16 cellular contexts compared by ENCODE assay signal in genomic region chr15:77568014-77568959, GRCh38.
DNase-seq lines count a peak whose midpoint lies in the region; TF ChIP-seq lines count a peak whose summit lies in the region.
"Had no signal": no experiment of that assay in that cellular context is flagged by ENCODE, and none has a peak within 500 bp of the region (broad histone marks: within the 10 kb centered on the region; RNA-seq: fewer than 3 reads in every experiment).

No MANE protein-coding gene starts in this region.

- H3K36me3 ChIP-seq in WERI-Rb-1: no peaks in the 10 kb centered on the region
- H3K36me3 ChIP-seq: gastroesophageal sphincter, HAP-1, SJCRH30 had no signal

- no peaks in the 10 kb centered on the region for H3K9me3 ChIP-seq in WERI-Rb-1 (ENCODE audit: severe bottlenecking)
- H3K9me3 ChIP-seq: body of pancreas, HAP-1, SJCRH30 had no signal

- H3K27ac ChIP-seq in WERI-Rb-1: no peak overlapping the region
- H3K27ac ChIP-seq: gastroesophageal sphincter, SJCRH30 had no signal

- H3K4me3 ChIP-seq in WERI-Rb-1 (ENCODE audit: low read depth, low read length): no peak overlapping the region
- H3K4me3 ChIP-seq: body of pancreas, HAP-1 had no signal

- H3K27me3 ChIP-seq in WERI-Rb-1 (ENCODE audit: insufficient read depth, low read depth, severe bottlenecking): no peaks in the 10 kb centered on the region
- H3K27me3 ChIP-seq: body of pancreas, gastroesophageal sphincter, SJCRH30 had no signal

- TF ChIP-seq CTCF in WERI-Rb-1 (IDR thresholded peaks at IDR 0.05; ENCODE audit: low read depth, low read length): 0 out of 2 replicates have a peak, but pooled peaks have one; percentile 8

- peak; percentile 34 for DNase-seq in NCI-H1436 (lab: John Stamatoyannopoulos, UW)
- no peak for DNase-seq in NCI-H1436 treated with DMSO at 0.1 percent for 48 hours (lab: John Stamatoyannopoulos, UW)
- no peak for DNase-seq in WERI-Rb-1
- DNase-seq in iris pigment epithelial cell (ENCODE audit: low read depth): peak; percentile 22
- peak; percentile 58 for DNase-seq in retina
- no peak for DNase-seq in GF-D8 (lab: John Stamatoyannopoulos, UW)
- DNase-seq in GM19240 (ENCODE audit: insufficient read length, low spot score): no peak
- DNase-seq in NCI-H1105 treated with DMSO at 0.1 percent for 48 hours (lab: John Stamatoyannopoulos, UW): no peak
- DNase-seq: 8988T; activated gamma-delta T cell treated with Interleukin-2 at 50 U/mL for 16 hours; body of pancreas; naive thymus-derived CD4-positive, alpha-beta T cell; stimulated activated naive B cell treated with anti-CD40 and anti-IgM and Interleukin-4, amounts not matched to agents 10 μg/mL and 1 μg/mL and 100 μg/mL, for 72 hours had no signal

Comparison
In these comparisons a context has a peak if more than half of its experiments do, and no peak if none do; other contexts are left out.
1. DNase-seq: peak in NCI-H1436 (single experiment), iris pigment epithelial cell (single experiment) and retina (single experiment); none in NCI-H1436 treated with DMSO at 0.1 percent for 48 hours (single experiment), WERI-Rb-1 (single experiment), GF-D8 (single experiment), GM19240 (single experiment) and NCI-H1105 treated with DMSO at 0.1 percent for 48 hours (single experiment).